In the genomic region with DNA sequence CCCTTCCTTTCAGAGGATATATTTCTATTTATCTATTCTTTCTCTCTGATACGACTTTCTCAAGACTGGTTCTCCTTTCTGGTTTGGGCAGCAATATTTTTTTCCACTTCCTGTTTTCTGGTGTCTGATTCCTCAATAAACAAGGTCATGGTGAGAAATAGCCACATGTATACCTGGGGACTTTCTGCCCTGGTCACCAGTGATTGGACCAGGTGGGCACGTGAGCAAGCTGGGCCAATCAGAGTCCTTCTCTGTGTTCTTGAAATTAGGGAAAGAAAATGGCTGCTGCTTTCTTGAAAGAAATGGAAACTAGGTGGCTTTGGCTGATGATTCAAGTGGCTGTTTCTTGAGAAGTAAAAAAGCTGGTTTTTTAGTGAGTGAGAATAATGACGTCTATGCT, we compare ENCODE assay signal across 2 cellular contexts.
TF ChIP-seq lines count a peak whose summit lies in the region.

No MANE protein-coding gene starts in this region.

TF ChIP-seq in A549, 52 proteins besides CTCF, POLR2A, EP300 and RAD21:
- no peak for TF ChIP-seq ZNF302 (CRISPR knock-in tag; IDR thresholded peaks at IDR 0.05)
- TF ChIP-seq, protein P1, sequence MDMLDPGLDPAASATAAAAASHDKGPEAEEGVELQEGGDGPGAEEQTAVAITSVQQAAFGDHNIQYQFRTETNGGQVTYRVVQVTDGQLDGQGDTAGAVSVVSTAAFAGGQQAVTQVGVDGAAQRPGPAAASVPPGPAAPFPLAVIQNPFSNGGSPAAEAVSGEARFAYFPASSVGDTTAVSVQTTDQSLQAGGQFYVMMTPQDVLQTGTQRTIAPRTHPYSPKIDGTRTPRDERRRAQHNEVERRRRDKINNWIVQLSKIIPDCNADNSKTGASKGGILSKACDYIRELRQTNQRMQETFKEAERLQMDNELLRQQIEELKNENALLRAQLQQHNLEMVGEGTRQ (IDR thresholded peaks at IDR 0.05), result peak; percentile 79

TF ChIP-seq in H1, 55 proteins besides CTCF, POLR2A, EP300 and RAD21:
- TF ChIP-seq, protein P1 (IDR thresholded peaks at IDR 0.05; ENCODE audit: low read length), result peak; percentile 46
- TF ChIP-seq BRCA1 (IDR thresholded peaks at IDR 0.05; ENCODE audit: low read depth, low read length), result no peak
